Comparison of ENCODE assay signal across 2 cellular contexts in genomic region chr4:41524446-41524845, GRCh38.
TF ChIP-seq lines count a peak whose summit lies in the region.

No MANE protein-coding gene starts in this region.

TF ChIP-seq in A549, 52 proteins besides CTCF, POLR2A, EP300 and RAD21 (continued from another document):
- no peak for TF ChIP-seq NFE2L2 (conservative IDR thresholded peaks at IDR 0.05; ENCODE audit: low read length)
- TF ChIP-seq FOSB (CRISPR knock-in tag; IDR thresholded peaks at IDR 0.05) = no peak
TF ChIP-seq in A549: peak in this region for 0.

TF ChIP-seq in GM23338, 12 proteins besides CTCF, POLR2A, EP300 and RAD21 (continued from another document):
- no peak for TF ChIP-seq ETS1 (IDR thresholded peaks at IDR 0.05)
- TF ChIP-seq REST (IDR thresholded peaks at IDR 0.05; ENCODE audit: unreplicated experiment) = no peak
- no peak for TF ChIP-seq CREB1 (CRISPR knock-in tag; IDR thresholded peaks at IDR 0.05; ENCODE audit: low read depth)
- no peak for TF ChIP-seq ZNF462 (CRISPR knock-in tag; IDR thresholded peaks at IDR 0.05)
